In genomic region chr3:192888121-192888520, GRCh38 we compare ENCODE assay signal across 2 cellular contexts.
TF ChIP-seq lines count a peak whose summit lies in the region.

No MANE protein-coding gene starts in this region.

TF ChIP-seq in GM23338, 12 proteins besides CTCF, POLR2A, EP300 and RAD21 (continued from another document):
- TF ChIP-seq REST (IDR thresholded peaks at IDR 0.05; ENCODE audit: unreplicated experiment) (no peak), ZNF462 (CRISPR knock-in tag; IDR thresholded peaks at IDR 0.05) (no peak), EZH2phosphoT487 (IDR thresholded peaks at IDR 0.05; ENCODE audit: unreplicated experiment) (no peak), ZNF331 (CRISPR knock-in tag; IDR thresholded peaks at IDR 0.05; ENCODE audit: low read depth) (no peak), CREB1 (CRISPR knock-in tag; IDR thresholded peaks at IDR 0.05; ENCODE audit: low read depth) (no peak), ETS1 (IDR thresholded peaks at IDR 0.05) (no peak), POLR2AphosphoS5 (IDR thresholded peaks at IDR 0.05; ENCODE audit: low read depth) (no peak), JUNB (IDR thresholded peaks at IDR 0.05; ENCODE audit: unreplicated experiment) (no peak), STAT1 (IDR thresholded peaks at IDR 0.05; ENCODE audit: unreplicated experiment) (no peak), NANOG (IDR thresholded peaks at IDR 0.05; ENCODE audit: borderline replicate concordance) (no peak), EZH2 (IDR thresholded peaks at IDR 0.05; ENCODE audit: low read depth, unreplicated experiment) (no peak)

TF ChIP-seq in SK-N-SH, 30 proteins besides CTCF, POLR2A, EP300 and RAD21:
- TF ChIP-seq TCF12 (IDR thresholded peaks at IDR 0.05) (peak; percentile 28; the same call in 1 of the 2 replicates), MEF2A (IDR thresholded peaks at IDR 0.05; ENCODE audit: borderline replicate concordance, low read depth) (no peak), ELF1 (IDR thresholded peaks at IDR 0.05) (no peak), FOSL2 (IDR thresholded peaks at IDR 0.05; ENCODE audit: borderline replicate concordance, low read depth) (peak; percentile 16; the same call in 1 of the 2 replicates), GABPA (IDR thresholded peaks at IDR 0.05; ENCODE audit: low read depth) (no peak), PBX3 (IDR thresholded peaks at IDR 0.05) (no peak)
